ENCODE assay signal across 1 cellular context in the genomic region with DNA sequence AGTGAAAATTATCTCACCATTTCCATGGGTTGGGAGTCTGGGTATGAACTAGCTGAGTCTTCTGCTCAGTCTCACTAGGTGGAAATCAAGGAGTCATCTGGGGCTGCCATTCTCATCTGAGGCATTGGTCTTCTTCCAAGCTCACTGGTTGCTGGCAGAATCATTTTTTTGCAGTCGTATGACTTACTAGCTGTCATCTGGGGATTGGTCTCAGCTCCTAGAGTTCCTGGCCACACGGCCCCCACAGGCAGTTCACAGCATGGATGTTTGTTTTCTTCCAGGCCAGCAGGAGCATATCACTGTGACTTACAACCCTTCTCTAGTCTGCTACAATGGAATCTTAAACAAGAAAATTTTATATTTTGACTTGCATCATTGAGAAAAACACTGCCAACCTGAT.
TF ChIP-seq lines count a peak whose summit lies in the region.

No MANE protein-coding gene starts in this region.

TF ChIP-seq in H1, 55 proteins besides CTCF, POLR2A, EP300 and RAD21:
- TF ChIP-seq CHD1 (IDR thresholded peaks at IDR 0.05; ENCODE audit: low read depth, low read length), result no peak
- TF ChIP-seq KDM1A (IDR thresholded peaks at IDR 0.05; ENCODE audit: borderline replicate concordance, low read length), result no peak
- TF ChIP-seq CHD7 (IDR thresholded peaks at IDR 0.05; ENCODE audit: insufficient replicate concordance, low read length), result no peak
- no peak for TF ChIP-seq JUND (IDR thresholded peaks at IDR 0.05; ENCODE audit: low read length)
- TF ChIP-seq CEBPB (IDR thresholded peaks at IDR 0.05; ENCODE audit: low read depth, low read length), result no peak
- TF ChIP-seq SP4 (IDR thresholded peaks at IDR 0.05; ENCODE audit: low read length), result no peak
- no peak for TF ChIP-seq BCL11A (IDR thresholded peaks at IDR 0.05; ENCODE audit: low read depth in 2 of 2, low read length in 2 of 2)
- no peak for TF ChIP-seq TAF7 (optimal IDR thresholded peaks at IDR 0.05; ENCODE audit: borderline replicate concordance, low read depth, low read length)
- TF ChIP-seq, protein P1, sequence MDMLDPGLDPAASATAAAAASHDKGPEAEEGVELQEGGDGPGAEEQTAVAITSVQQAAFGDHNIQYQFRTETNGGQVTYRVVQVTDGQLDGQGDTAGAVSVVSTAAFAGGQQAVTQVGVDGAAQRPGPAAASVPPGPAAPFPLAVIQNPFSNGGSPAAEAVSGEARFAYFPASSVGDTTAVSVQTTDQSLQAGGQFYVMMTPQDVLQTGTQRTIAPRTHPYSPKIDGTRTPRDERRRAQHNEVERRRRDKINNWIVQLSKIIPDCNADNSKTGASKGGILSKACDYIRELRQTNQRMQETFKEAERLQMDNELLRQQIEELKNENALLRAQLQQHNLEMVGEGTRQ (IDR thresholded peaks at IDR 0.05; ENCODE audit: low read length), result no peak
- no peak for TF ChIP-seq MAX (IDR thresholded peaks at IDR 0.05)
- TF ChIP-seq CREB1 (IDR thresholded peaks at IDR 0.05), result no peak
- no peak for TF ChIP-seq SRF (IDR thresholded peaks at IDR 0.05; ENCODE audit: low read depth, low read length)
- TF ChIP-seq YY1 (IDR thresholded peaks at IDR 0.05; ENCODE audit: low read depth, low read length), result no peak
- TF ChIP-seq CHD2 (IDR thresholded peaks at IDR 0.05; ENCODE audit: low read length), result no peak
- TF ChIP-seq HDAC2 (IDR thresholded peaks at IDR 0.05; ENCODE audit: borderline replicate concordance in 1 of 2, low read depth in 2 of 2, low read length in 2 of 2), result no peak
- TF ChIP-seq TEAD4 (IDR thresholded peaks at IDR 0.05; ENCODE audit: low read depth, low read length), result no peak
- TF ChIP-seq TBP (IDR thresholded peaks at IDR 0.05; ENCODE audit: low read depth, low read length), result no peak
- TF ChIP-seq SUZ12 (IDR thresholded peaks at IDR 0.05; ENCODE audit: low read length), result no peak
TF ChIP-seq in H1: peak in this region for 0.
